ENCODE assay signal across 17 cellular contexts in the genomic region with DNA sequence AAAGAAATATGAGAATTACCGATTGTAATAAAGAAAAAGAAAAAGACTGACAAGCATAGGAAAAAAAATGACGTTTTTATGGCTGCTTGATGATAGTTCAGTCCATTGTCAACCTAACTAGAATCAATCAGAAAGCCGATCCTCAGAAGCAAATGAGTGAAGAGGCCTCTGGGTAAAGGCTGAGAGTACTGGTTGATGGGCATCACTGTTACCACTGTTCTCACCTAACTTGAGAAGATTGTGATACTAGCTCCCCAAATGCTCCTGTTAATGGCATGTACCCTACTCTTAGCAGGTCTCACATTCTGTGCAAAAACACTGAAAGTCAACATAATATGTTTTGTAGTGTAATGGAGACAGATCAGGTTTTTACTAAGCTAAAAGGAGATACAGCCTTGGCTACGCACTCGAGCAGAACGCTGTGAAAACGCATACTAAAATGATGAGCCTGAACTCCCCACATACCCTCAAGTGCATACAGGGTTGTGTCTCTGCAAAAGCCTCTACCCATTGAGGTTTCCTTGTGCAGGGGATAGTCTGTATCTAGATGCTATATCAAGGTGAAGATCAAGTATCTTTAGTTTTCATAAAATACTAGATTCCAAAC.
DNase-seq lines count a peak whose midpoint lies in the region; ATAC-seq and TF ChIP-seq lines count a peak whose summit lies in the region.
"Had no signal": no experiment of that assay in that cellular context is flagged by ENCODE, and none has a peak within 500 bp of the region (broad histone marks: within the 10 kb centered on the region; RNA-seq: fewer than 3 reads in every experiment).

No MANE protein-coding gene starts in this region.

- H3K4me3 Mint-ChIP-seq in T-helper 2 cell treated with Interferon-gamma antibody and Interleukin-4, amounts not matched to agents 5 μg/mL and 100 μg/mL, for 36 hours = peak overlapping the region; percentile 75
- H3K4me3 Mint-ChIP-seq in HFFc6 = peak overlapping the region; percentile 87; the same call in 1 of the 2 replicates
- H3K4me3 Mint-ChIP-seq in activated CD8-positive, alpha-beta T cell treated with anti-CD3 and anti-CD28 coated beads, Interleukin-2, amount 10 ng/mL, durations not matched to agents 7 days and 5 days = no peak overlapping the region
- peak overlapping the region; percentile 71 for H3K4me3 Mint-ChIP-seq in natural killer cell
- no peak overlapping the region for H3K4me3 Mint-ChIP-seq in type B pancreatic cell
- H3K4me3 Mint-ChIP-seq: neural progenitor cell had no signal

- POLR2A ChIA-PET in activated CD8-positive, alpha-beta T cell treated with anti-CD3 and anti-CD28 coated beads, Interleukin-2, amount 10 ng/mL, durations not matched to agents 7 days and 5 days (lab: Charles Lee) = no interaction called here

- H3K36me3 Mint-ChIP-seq in T-helper 2 cell treated with Interferon-gamma antibody and Interleukin-4, amounts not matched to agents 5 μg/mL and 100 μg/mL, for 36 hours (ENCODE audit: low read depth) = no peaks in the 10 kb centered on the region
- no peaks in the 10 kb centered on the region for H3K36me3 Mint-ChIP-seq in HFFc6 (ENCODE audit: low read depth)
- peaks cover 2% of the 10 kb centered on the region for H3K36me3 Mint-ChIP-seq in activated CD8-positive, alpha-beta T cell treated with anti-CD3 and anti-CD28 coated beads, Interleukin-2, amount 10 ng/mL, durations not matched to agents 7 days and 5 days (ENCODE audit: low read depth)
- no peaks in the 10 kb centered on the region for H3K36me3 Mint-ChIP-seq in natural killer cell
- no peaks in the 10 kb centered on the region for H3K36me3 Mint-ChIP-seq in type B pancreatic cell

- DNase-seq in T-helper 2 cell treated with Interferon-gamma antibody and Interleukin-4, amounts not matched to agents 5 μg/mL and 100 μg/mL, for 36 hours (ENCODE audit: low spot score) = no peak
- DNase-seq in T-helper 2 cell (no peak), HFFc6 (no peak), natural killer cell (no peak), amygdala (lab: John Stamatoyannopoulos, UW) (no peak), type B pancreatic cell (ENCODE audit: extremely low spot score, unreplicated experiment) (no peak)
- DNase-seq in activated CD8-positive, alpha-beta T cell treated with anti-CD3 and anti-CD28 coated beads, Interleukin-2, amount 10 ng/mL, durations not matched to agents 7 days and 5 days = no peak
- DNase-seq in activated effector memory CD4-positive, alpha-beta T cell treated with Interleukin-2 at 50 U/mL for 16 hours = no peak
- DNase-seq: 8988T; activated CD4-positive, CD25-positive, alpha-beta regulatory T cell; HCEC 1CT; Kasumi-1; left ventricle myocardium inferior; NCI-H146; OCI-M1; stimulated activated CD4-positive, alpha-beta T cell treated with anti-CD3 and anti-CD28 coated beads, Interleukin-2, amount 100 ng/mL, for 24 hours had no signal

- no peak for ATAC-seq in activated CD8-positive, alpha-beta T cell treated with anti-CD3 and anti-CD28 coated beads, Interleukin-2, amount 10 ng/mL, durations not matched to agents 7 days and 5 days
- no peak for ATAC-seq in natural killer cell

- peak overlapping the region; percentile 97 for H3K27ac Mint-ChIP-seq in T-helper 2 cell treated with Interferon-gamma antibody and Interleukin-4, amounts not matched to agents 5 μg/mL and 100 μg/mL, for 36 hours
- H3K27ac Mint-ChIP-seq in HFFc6 = peak overlapping the region; percentile 65; the same call in 1 of the 2 replicates
- peak overlapping the region; percentile 77 for H3K27ac Mint-ChIP-seq in activated CD8-positive, alpha-beta T cell treated with anti-CD3 and anti-CD28 coated beads, Interleukin-2, amount 10 ng/mL, durations not matched to agents 7 days and 5 days
- H3K27ac Mint-ChIP-seq in natural killer cell = no peak overlapping the region
- H3K27ac Mint-ChIP-seq in type B pancreatic cell = no peak overlapping the region
- H3K27ac Mint-ChIP-seq: neural progenitor cell had no signal

- intact Hi-C loops in natural killer cell (cut with micrococcal nuclease) = loop anchor here (10.0 kb wide), 1 partner anchor 58 kb away; no protein-coding TSS in a partner anchor

- TF ChIP-seq CTCF in HFFc6 (IDR thresholded peaks at IDR 0.05) = no peak
- TF ChIP-seq CTCF in natural killer cell (IDR thresholded peaks at IDR 0.05) = no peak
- TF ChIP-seq CTCF in type B pancreatic cell (conservative IDR thresholded peaks at IDR 0.05) = no peak

- CTCF ChIA-PET in activated CD8-positive, alpha-beta T cell treated with anti-CD3 and anti-CD28 coated beads, Interleukin-2, amount 10 ng/mL, durations not matched to agents 7 days and 5 days (lab: Charles Lee) = no interaction called here

- H3K4me1 Mint-ChIP-seq in T-helper 2 cell treated with Interferon-gamma antibody and Interleukin-4, amounts not matched to agents 5 μg/mL and 100 μg/mL, for 36 hours (ENCODE audit: low read depth) = peaks cover 17% of the 10 kb centered on the region
- H3K4me1 Mint-ChIP-seq in HFFc6 (ENCODE audit: low read depth) (peaks cover 27% of the 10 kb centered on the region), natural killer cell (peaks cover 25 to 31% of the 10 kb centered on the region in 2 donors), type B pancreatic cell (ENCODE audit: unreplicated experiment) (peaks cover 3% of the 10 kb centered on the region)
- H3K4me1 Mint-ChIP-seq in activated CD8-positive, alpha-beta T cell treated with anti-CD3 and anti-CD28 coated beads, Interleukin-2, amount 10 ng/mL, durations not matched to agents 7 days and 5 days (ENCODE audit: low read depth) = peaks cover 28% of the 10 kb centered on the region

- H3K9me3 Mint-ChIP-seq in T-helper 2 cell treated with Interferon-gamma antibody and Interleukin-4, amounts not matched to agents 5 μg/mL and 100 μg/mL, for 36 hours = no peaks in the 10 kb centered on the region
- no peaks in the 10 kb centered on the region for H3K9me3 Mint-ChIP-seq in HFFc6
- no peaks in the 10 kb centered on the region for H3K9me3 Mint-ChIP-seq in activated CD8-positive, alpha-beta T cell treated with anti-CD3 and anti-CD28 coated beads, Interleukin-2, amount 10 ng/mL, durations not matched to agents 7 days and 5 days (ENCODE audit: insufficient read depth)
- no peaks in the 10 kb centered on the region for H3K9me3 Mint-ChIP-seq in natural killer cell
- peaks cover 4% of the 10 kb centered on the region for H3K9me3 Mint-ChIP-seq in type B pancreatic cell
- H3K9me3 Mint-ChIP-seq: neural progenitor cell had no signal

- no peaks in the 10 kb centered on the region for H3K27me3 Mint-ChIP-seq in T-helper 2 cell treated with Interferon-gamma antibody and Interleukin-4, amounts not matched to agents 5 μg/mL and 100 μg/mL, for 36 hours (ENCODE audit: low read depth)
- H3K27me3 Mint-ChIP-seq in HFFc6 (ENCODE audit: insufficient read depth) (no peaks in the 10 kb centered on the region; the same call in 1 of the 2 replicates), natural killer cell (ENCODE audit: low read depth in 2 of 2) (no peaks in the 10 kb centered on the region), type B pancreatic cell (no peaks in the 10 kb centered on the region)
- H3K27me3 Mint-ChIP-seq in activated CD8-positive, alpha-beta T cell treated with anti-CD3 and anti-CD28 coated beads, Interleukin-2, amount 10 ng/mL, durations not matched to agents 7 days and 5 days (ENCODE audit: low read depth) = no peaks in the 10 kb centered on the region

Comparison
In these comparisons a context has a peak if more than half of its experiments do, and no peak if none do; other contexts are left out.
1. H3K27ac Mint-ChIP-seq: peak in T-helper 2 cell treated with Interferon-gamma antibody and Interleukin-4, amounts not matched to agents 5 μg/mL and 100 μg/mL, for 36 hours (single experiment), HFFc6 (single experiment) and activated CD8-positive, alpha-beta T cell treated with anti-CD3 and anti-CD28 coated beads, Interleukin-2, amount 10 ng/mL, durations not matched to agents 7 days and 5 days (single experiment); none in natural killer cell (0 of 2) and type B pancreatic cell (single experiment).
2. H3K4me3 Mint-ChIP-seq: peak in T-helper 2 cell treated with Interferon-gamma antibody and Interleukin-4, amounts not matched to agents 5 μg/mL and 100 μg/mL, for 36 hours (single experiment), HFFc6 (single experiment) and natural killer cell (single experiment); none in activated CD8-positive, alpha-beta T cell treated with anti-CD3 and anti-CD28 coated beads, Interleukin-2, amount 10 ng/mL, durations not matched to agents 7 days and 5 days (single experiment) and type B pancreatic cell (single experiment).